In the genomic region with DNA sequence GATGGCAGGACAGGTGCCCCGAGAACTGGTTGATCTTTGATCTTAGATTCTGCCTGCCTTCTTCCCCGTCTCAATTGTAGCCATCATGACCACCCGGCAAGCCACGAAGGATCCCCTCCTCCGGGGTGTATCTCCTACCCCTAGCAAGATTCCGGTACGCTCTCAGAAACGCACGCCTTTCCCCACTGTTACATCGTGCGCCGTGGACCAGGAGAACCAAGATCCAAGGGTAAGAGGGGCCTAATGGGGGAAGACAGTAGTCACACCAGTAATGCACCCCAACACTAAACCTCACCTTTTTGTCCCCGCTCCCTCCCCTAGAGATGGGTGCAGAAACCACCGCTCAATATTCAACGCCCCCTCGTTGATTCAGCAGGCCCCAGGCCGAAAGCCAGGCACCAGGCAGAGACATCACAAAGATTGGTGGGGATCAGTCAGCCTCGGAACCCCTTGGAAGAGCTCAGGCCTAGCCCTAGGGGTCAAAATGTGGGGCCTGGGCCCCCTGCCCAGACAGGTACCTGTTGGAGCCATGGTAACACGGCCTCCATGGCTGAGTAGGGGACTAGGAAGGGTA, we compare ENCODE assay signal across 8 cellular contexts. TPM values are rescaled to one million over a fixed set of nuclear protein-coding genes. Genes with fewer than 3 reads are reported as not detected.
DNase-seq lines count a peak whose midpoint lies in the region; ATAC-seq and TF ChIP-seq lines count a peak whose summit lies in the region.

No MANE protein-coding gene starts in this region.

- H3K36me3 ChIP-seq in BLaER1 = peaks cover 42% of the 10 kb centered on the region
- peaks cover 44% of the 10 kb centered on the region for H3K36me3 ChIP-seq in KOPT-K1 (ENCODE audit: insufficient read depth, low read length)

- peaks cover 34% of the 10 kb centered on the region for H3K27me3 Mint-ChIP-seq in nephron progenitor cell (ENCODE audit: low read depth, poor library complexity)

- H3K27me3 ChIP-seq in BLaER1 = no peaks in the 10 kb centered on the region
- H3K27me3 ChIP-seq in dorsolateral prefrontal cortex = no peaks in the 10 kb centered on the region

- H3K9ac ChIP-seq in BLaER1 = peak overlapping the region; percentile 92

- H3K4me2 ChIP-seq in BLaER1 = peak overlapping the region; percentile 99

- peak overlapping the region; percentile 99 for H3K4me3 Mint-ChIP-seq in nephron progenitor cell

- H3K9me3 ChIP-seq in BLaER1 (no peaks in the 10 kb centered on the region), KOPT-K1 (ENCODE audit: insufficient read depth, low read length, poor library complexity, severe bottlenecking) (no peaks in the 10 kb centered on the region)

- H4K20me1 ChIP-seq in BLaER1 = no peaks in the 10 kb centered on the region

- peaks cover 25% of the 10 kb centered on the region for H3K4me1 Mint-ChIP-seq in nephron progenitor cell

- H3K27ac ChIP-seq in BLaER1 (peak overlapping the region; percentile 89), KOPT-K1 (ENCODE audit: low read depth, low read length, poor library complexity, severe bottlenecking) (peak overlapping the region; percentile 82), dorsolateral prefrontal cortex (no peak overlapping the region)

- no peak for ATAC-seq in GM21529 (IDR thresholded peaks at IDR 0.05; ENCODE audit: unreplicated experiment)

- H3K4me3 ChIP-seq in BLaER1 (peak overlapping the region; percentile 84), dorsolateral prefrontal cortex (peak overlapping the region; percentile 12 to 95 (median 75))

- DNase-seq in dorsolateral prefrontal cortex (peak in 1 of 10 donors; percentile 34), nephron progenitor cell (no peak), superior temporal gyrus (ENCODE audit: extremely low spot score) (no peak), mesenteric fat pad (ENCODE audit: low spot score) (no peak)
- no peak for DNase-seq in central memory CD4-positive, alpha-beta T cell

- peaks cover 25% of the 10 kb centered on the region for H3K4me1 ChIP-seq in BLaER1

- intact Hi-C loops in dorsolateral prefrontal cortex (cut with DNase I) = loop anchor here in 1 of 2 donors (10.0 kb wide), 1 partner anchor 259 kb away; a partner anchor contains a TSS

- TF ChIP-seq CTCF in dorsolateral prefrontal cortex (IDR thresholded peaks at IDR 0.05 in 54 of 56, conservative IDR thresholded peaks at IDR 0.05 in 2 of 56; ENCODE audit: low read depth in 1 of 56, partially characterized antibody in 56 of 56) (no peak), nephron progenitor cell (IDR thresholded peaks at IDR 0.05) (no peak)

- no peak overlapping the region for H3K27ac Mint-ChIP-seq in nephron progenitor cell

- H3K9me3 Mint-ChIP-seq in nephron progenitor cell = no peaks in the 10 kb centered on the region

- peaks cover 18% of the 10 kb centered on the region for H3K36me3 Mint-ChIP-seq in nephron progenitor cell (ENCODE audit: low read depth)

RNA-seq across cellular contexts. Expression of a gene that starts 0.6 kb away (rescaled TPM):
- total RNA-seq in dorsolateral prefrontal cortex (1 to 10 TPM in 3 of 120 experiments, under 1 TPM in 15, not detected in 102; 0.17 to 1.9 (median 0.52) TPM), mesenteric fat pad (not detected)

RNA-seq across cellular contexts. Expression of a gene that starts 13.4 kb away (rescaled TPM):
- total RNA-seq in dorsolateral prefrontal cortex (1 to 10 TPM in 5 of 120 experiments, under 1 TPM in 64, not detected in 51; 0.19 to 1.4 (median 0.44) TPM), mesenteric fat pad (not detected)

RNA-seq across cellular contexts. Expression of a gene that starts 23.1 kb away (rescaled TPM):
- total RNA-seq in dorsolateral prefrontal cortex (1 to 10 TPM in 115 of 120 experiments, under 1 TPM in 5; 0.49 to 8.3 (median 3.0) TPM), mesenteric fat pad (not detected)

RNA-seq across cellular contexts. Expression of a gene that starts 28.7 kb away (rescaled TPM):
- total RNA-seq in dorsolateral prefrontal cortex = 1 to 10 TPM in 40 of 120 experiments, under 1 TPM in 58, not detected in 22; 0.15 to 10.0 (median 0.84) TPM
- total RNA-seq in mesenteric fat pad = 0.55 TPM

RNA-seq across cellular contexts. Expression of a gene that starts 43.7 kb away (rescaled TPM):
- total RNA-seq in dorsolateral prefrontal cortex (10 to 100 TPM; 19.1 to 67.2 (median 43.0) TPM), mesenteric fat pad (9.9 TPM)

Comparison
In these comparisons a context has a peak if more than half of its experiments do, and no peak if none do; other contexts are left out.
1. H3K27ac ChIP-seq: peak in BLaER1 (single experiment) and KOPT-K1 (single experiment); none in dorsolateral prefrontal cortex (0 of 59).